Comparison of ENCODE assay signal across 14 cellular contexts in genomic region chr13:46572758-46573384, GRCh38. TPM values are rescaled to one million over a fixed set of nuclear protein-coding genes. Genes with fewer than 3 reads are reported as not detected.
DNase-seq lines count a peak whose midpoint lies in the region; ATAC-seq, FAIRE-seq and TF ChIP-seq lines count a peak whose summit lies in the region.
"Had no signal": no experiment of that assay in that cellular context is flagged by ENCODE, and none has a peak within 500 bp of the region (broad histone marks: within the 10 kb centered on the region; RNA-seq: fewer than 3 reads in every experiment).

No MANE protein-coding gene starts in this region.

- peaks cover 26 to 63% (median 49%) of the 10 kb centered on the region in 4 donors for H3K4me1 Mint-ChIP-seq in CD4-positive, alpha-beta memory T cell

- WGBS in HepG2 (ENCODE audit: low lambda C conversion rate) = 63% methylated on average over 5 of the region's 5 CpGs
- 84% methylated on average over 5 of the region's 5 CpGs for WGBS in right lobe of liver (ENCODE audit: insufficient coverage, low coverage, low lambda C conversion rate, missing lambda C conversion rate)

- H3K27ac ChIP-seq in HepG2 (ENCODE audit: extremely low read length, insufficient read depth, low read length) = no peak overlapping the region
- no peak overlapping the region for H3K27ac ChIP-seq in right lobe of liver
- no peak overlapping the region for H3K27ac ChIP-seq in CD4-positive, alpha-beta memory T cell (ENCODE audit: low read depth, low read length)
- H3K27ac ChIP-seq: A549 had no signal

- no peak for TF ChIP-seq RAD21 in HepG2 (CRISPR knock-in tag; IDR thresholded peaks at IDR 0.05)

- peaks cover 27% of the 10 kb centered on the region for H4K20me1 ChIP-seq in HepG2 (ENCODE audit: insufficient read depth, low read length)

- H3K4me1 ChIP-seq in HepG2 (ENCODE audit: insufficient read depth, low read length) = peaks cover 55% of the 10 kb centered on the region
- peaks cover 0 to 10% (median 0%) of the 10 kb centered on the region in 4 donors for H3K4me1 ChIP-seq in right lobe of liver
- H3K4me1 ChIP-seq in CD4-positive, alpha-beta memory T cell (ENCODE audit: insufficient read depth, low read length) = peaks cover 15% of the 10 kb centered on the region

- H3K9ac ChIP-seq in HepG2 (ENCODE audit: insufficient read depth, low read depth, low read length) = no peak overlapping the region

- BruUV-seq in HepG2 (replicated peaks; lab: Mats Ljungman, UMichigan) = no TSS peak

- H3K4me3 Mint-ChIP-seq in CD4-positive, alpha-beta memory T cell = no peak overlapping the region
- H3K4me3 Mint-ChIP-seq: type B pancreatic cell had no signal

- no peaks in the 10 kb centered on the region for H3K9me3 ChIP-seq in HepG2 (ENCODE audit: low read length)
- H3K9me3 ChIP-seq in right lobe of liver = no peaks in the 10 kb centered on the region
- no peaks in the 10 kb centered on the region for H3K9me3 ChIP-seq in CD4-positive, alpha-beta memory T cell (ENCODE audit: control insufficient read depth in 1 of 2, low read length in 2 of 2)
- H3K9me3 ChIP-seq: A549 had no signal

- H3K4me2 ChIP-seq in HepG2 (ENCODE audit: low read depth, low read length) = peak overlapping the region; percentile 25
- H3K4me2 ChIP-seq: A549 had no signal

- POLR2A ChIA-PET in HepG2 (lab: Yijun Ruan, JAX) = no interaction called here
- POLR2A ChIA-PET in CD4-positive, alpha-beta memory T cell (lab: Charles Lee; ENCODE audit: partially characterized antibody) = no interaction called here

- H3K9me3 Mint-ChIP-seq in CD4-positive, alpha-beta memory T cell = no peaks in the 10 kb centered on the region
- H3K9me3 Mint-ChIP-seq: type B pancreatic cell had no signal

- no peaks in the 10 kb centered on the region for H3K27me3 ChIP-seq in HepG2 (ENCODE audit: control insufficient read depth in 1 of 2, insufficient read depth in 2 of 2, low read length in 2 of 2)
- no peaks in the 10 kb centered on the region for H3K27me3 ChIP-seq in right lobe of liver
- no peaks in the 10 kb centered on the region for H3K27me3 ChIP-seq in CD4-positive, alpha-beta memory T cell (ENCODE audit: insufficient read depth, low read length)

- TF ChIP-seq CTCF in HepG2 (CRISPR knock-in tag; IDR thresholded peaks at IDR 0.05) = no peak
- TF ChIP-seq CTCF in right lobe of liver (IDR thresholded peaks at IDR 0.05) = no peak

- in situ Hi-C loops in HepG2 (cut with HindIII; ENCODE audit: extremely low pct_ligation_motif_present, low pct_unique_long_range_greater_than_20kb) = no loop called here

- intact Hi-C loops in HepG2 (cut with micrococcal nuclease; ENCODE audit: unreplicated experiment) (no loop called here), right lobe of liver (cut with DNase I) (no loop called here)
- intact Hi-C loops in CD4-positive, alpha-beta memory T cell (cut with micrococcal nuclease) = no loop called here

- peaks cover 0 to 4% of the 10 kb centered on the region in 2 donors for H3K36me3 Mint-ChIP-seq in CD4-positive, alpha-beta memory T cell

- CTCF ChIA-PET in HepG2 (lab: Yijun Ruan, JAX; ENCODE audit: low intra/inter-chr PET ratio, low total read pairs) = no interaction called here
- CTCF ChIA-PET in CD4-positive, alpha-beta memory T cell (lab: Charles Lee; ENCODE audit: partially characterized antibody) = interaction anchor here (2.3 kb wide), 1 partner anchor 21 kb away, joined by 8 read pairs; no protein-coding TSS in a partner anchor

- no peak overlapping the region for H2AFZ ChIP-seq in HepG2 (ENCODE audit: low read length)

- no peak for DNase-seq in HepG2 (ENCODE audit: low spot score)
- DNase-seq in right lobe of liver = no peak
- peak; percentile 55 for DNase-seq in MV-4-11 (lab: John Stamatoyannopoulos, UW)
- no peak for DNase-seq in NCI-H524 treated with DMSO at 0.1 percent for 48 hours (lab: John Stamatoyannopoulos, UW)
- DNase-seq in NCI-H187 (lab: John Stamatoyannopoulos, UW) = no peak
- DNase-seq in DMS79 treated with DMSO at 0.1 percent for 48 hours (lab: John Stamatoyannopoulos, UW) = no peak
- DNase-seq in CD4-positive, alpha-beta memory T cell = no peak
- DNase-seq: dermis blood vessel endothelial cell, mesendoderm, NCI-H1436, SIG-M5 had no signal

- TF ChIP-seq EP300 in HepG2 (IDR thresholded peaks at IDR 0.05; ENCODE audit: low read depth in 2 of 2, low read length in 2 of 2) = no peak
- TF ChIP-seq EP300 in HepG2 (CRISPR knock-in tag; IDR thresholded peaks at IDR 0.05; ENCODE audit: borderline replicate concordance) = no peak

- FAIRE-seq in HepG2 (lab: Jason Lieb, UNC) = peak; percentile 54
- FAIRE-seq: A549 had no signal

- no peak overlapping the region for H3K4me3 ChIP-seq in HepG2 (replicated peaks in 1 of 3; ENCODE audit: insufficient read depth in 1 of 3, low read depth in 2 of 3, low read length in 3 of 3)
- H3K4me3 ChIP-seq in right lobe of liver = no peak overlapping the region
- H3K4me3 ChIP-seq in CD4-positive, alpha-beta memory T cell (ENCODE audit: low read length in 2 of 2) = no peak overlapping the region
- H3K4me3 ChIP-seq: A549 had no signal

- ATAC-seq in HepG2 (peak; percentile 72), right lobe of liver (no peak), HG02642 (IDR thresholded peaks at IDR 0.05; ENCODE audit: poor library complexity, unreplicated experiment) (peak; percentile 50)
- ATAC-seq: A549 had no signal

- H3K27ac Mint-ChIP-seq in CD4-positive, alpha-beta memory T cell = no peak overlapping the region
- H3K27ac Mint-ChIP-seq: type B pancreatic cell had no signal

- H3K36me3 ChIP-seq in HepG2 (replicated peaks in 1 of 2; ENCODE audit: control insufficient read depth in 1 of 2, insufficient read depth in 2 of 2, low read length in 2 of 2) (peaks cover 1 to 2% of the 10 kb centered on the region in 2 experiments; a peak in 1 of 5 replicates), right lobe of liver (no peaks in the 10 kb centered on the region)
- H3K36me3 ChIP-seq in CD4-positive, alpha-beta memory T cell (ENCODE audit: insufficient read depth, low read length) = no peaks in the 10 kb centered on the region

- H3K27me3 Mint-ChIP-seq in CD4-positive, alpha-beta memory T cell = no peaks in the 10 kb centered on the region
- H3K27me3 Mint-ChIP-seq: type B pancreatic cell had no signal

- TF ChIP-seq POLR2A in HepG2 (IDR thresholded peaks at IDR 0.05; ENCODE audit: insufficient read depth in 1 of 2, low read depth in 2 of 2, low read length in 2 of 2) (no peak), right lobe of liver (IDR thresholded peaks at IDR 0.05) (no peak)

- H3K79me2 ChIP-seq in HepG2 (ENCODE audit: insufficient read depth, low read length) = peaks cover 69% of the 10 kb centered on the region

TF ChIP-seq in HepG2, 621 proteins besides CTCF, POLR2A, EP300 and RAD21 (continues in another document):
- TF ChIP-seq MYC (CRISPR knock-in tag; IDR thresholded peaks at IDR 0.05; ENCODE audit: borderline replicate concordance) (no peak), ZSCAN25 (CRISPR knock-in tag; IDR thresholded peaks at IDR 0.05) (no peak), ZNF546 (CRISPR knock-in tag; conservative IDR thresholded peaks at IDR 0.05) (no peak), TEAD3 (CRISPR knock-in tag; optimal IDR thresholded peaks at IDR 0.05; ENCODE audit: borderline replicate concordance) (peak; percentile 39), ZNF7 (CRISPR knock-in tag; IDR thresholded peaks at IDR 0.05) (peak; percentile 53; the same call in 1 of the 2 replicates), TCF12 (IDR thresholded peaks at IDR 0.05) (no peak), TCF12 (CRISPR knock-in tag; IDR thresholded peaks at IDR 0.05) (no peak), GMEB1 (CRISPR knock-in tag; IDR thresholded peaks at IDR 0.05; ENCODE audit: borderline replicate concordance) (no peak), ZNF235 (CRISPR knock-in tag; IDR thresholded peaks at IDR 0.05; ENCODE audit: borderline replicate concordance) (no peak), RNF2 (conservative IDR thresholded peaks at IDR 0.05; ENCODE audit: low read depth) (no peak)

RNA-seq across cellular contexts. Expression of gene LRCH1, which starts 19.9 kb away (rescaled TPM):
- 4.1 and 6.6 TPM in 2 replicates for total RNA-seq in HepG2 (2016; rRNA removed; fragmentation: Illumina TruSeq; extraction: Trizol)
- total RNA-seq in HepG2 (2016; cell fraction: cytosol; rRNA removed; fragmentation: Illumina TruSeq; extraction: Trizol; ENCODE audit: low read depth) = 2.2 and 2.4 TPM in 2 replicates
- total RNA-seq in HepG2 (2016; cell fraction: insoluble cytoplasmic fraction; rRNA removed; fragmentation: Illumina TruSeq; extraction: Trizol) = 4.2 and 6.0 TPM in 2 replicates
- total RNA-seq in HepG2 (2016; cell fraction: membrane; rRNA removed; fragmentation: Illumina TruSeq; extraction: Trizol) = 3.5 and 3.9 TPM in 2 replicates
- 10.2 and 12.6 TPM in 2 replicates for total RNA-seq in HepG2 (2016; cell fraction: nucleus; rRNA removed; fragmentation: Illumina TruSeq; extraction: Trizol)
- 9.2 and 12.6 TPM in 2 replicates for polyA plus RNA-seq in HepG2 (2011; rRNA removed)
- 4.7 and 5.6 TPM in 2 replicates for polyA plus RNA-seq in HepG2 (2011; cell fraction: cytosol; rRNA removed)
- polyA plus RNA-seq in HepG2 (2011; cell fraction: nucleus; rRNA removed) = 9.3 and 10.3 TPM in 2 replicates
- 7.8 and 9.2 TPM in 2 replicates for polyA plus RNA-seq in HepG2 (2012)
- polyA plus RNA-seq in HepG2 (2016; cell fraction: cytosol; fragmentation: Illumina TruSeq; extraction: Trizol; ENCODE audit: low read depth) = 0.29 and 0.41 TPM in 2 replicates
- polyA plus RNA-seq in HepG2 (2016; cell fraction: insoluble cytoplasmic fraction; fragmentation: Illumina TruSeq; extraction: Trizol; ENCODE audit: low read depth) = 6.5 and 7.8 TPM in 2 replicates
- polyA plus RNA-seq in HepG2 (2016; cell fraction: membrane; fragmentation: Illumina TruSeq; extraction: Trizol; ENCODE audit: low read depth) = 1.3 and 1.7 TPM in 2 replicates
- 9.3 TPM in 2 replicates for polyA plus RNA-seq in HepG2 (2016; cell fraction: nucleus; fragmentation: Illumina TruSeq; extraction: Trizol; ENCODE audit: insufficient read depth, low read depth)
- 10.6 and 13.7 TPM in 2 replicates for polyA minus RNA-seq in HepG2 (2011; rRNA and poly(A)+ RNA removed; ENCODE audit: low replicate concordance)
- polyA minus RNA-seq in HepG2 (2011; cell fraction: cytosol; rRNA and poly(A)+ RNA removed) = 8.0 and 9.5 TPM in 2 replicates
- polyA minus RNA-seq in HepG2 (2011; cell fraction: nucleus; rRNA and poly(A)+ RNA removed) = 54.5 and 56.4 TPM in 2 replicates
- total RNA-seq in right lobe of liver = 1 to 10 TPM; 5.4 to 9.6 (median 7.7) TPM
- total RNA-seq in CD4-positive, alpha-beta memory T cell = 10 to 100 TPM; 18.0 to 19.1 TPM
- 1 to 10 TPM; 1.2 to 6.2 TPM for polyA plus RNA-seq in CD4-positive, alpha-beta memory T cell

Comparison
In these comparisons a context has a peak if more than half of its experiments do, and no peak if none do; other contexts are left out.
1. ATAC-seq: peak in HepG2 (single experiment) and HG02642 (single experiment); none in right lobe of liver (0 of 4).